Comparison of ENCODE assay signal across 14 cellular contexts in genomic region chr1:10521537-10522157, GRCh38.
"Had no signal": no experiment of that assay in that cellular context is flagged by ENCODE, and none has a peak within 500 bp of the region (broad histone marks: within the 10 kb centered on the region; RNA-seq: fewer than 3 reads in every experiment).

No MANE protein-coding gene starts in this region.

- DNase-seq: activated B cell treated with CpG ODN at 0.5 μM for 24 hours; activated CD4-positive, alpha-beta T cell treated with anti-CD3 and anti-CD28 coated beads, Interleukin-2, amount 10 ng/mL, durations not matched to agents 7 days and 5 days; activated gamma-delta T cell; erythroblast; gastrocnemius medialis; heart right ventricle; mammary epithelial cell; ovary; sigmoid colon; spleen; substantia nigra had no signal

- ATAC-seq: gastrocnemius medialis, heart right ventricle had no signal

- H3K27me3 Mint-ChIP-seq: activated B cell treated with CpG ODN at 0.5 μM for 24 hours; activated CD4-positive, alpha-beta T cell treated with anti-CD3 and anti-CD28 coated beads, Interleukin-2, amount 10 ng/mL, durations not matched to agents 7 days and 5 days had no signal

- H3K27ac ChIP-seq: ascending aorta, gastrocnemius medialis, heart right ventricle, ovary, spleen, tibial nerve, vagina had no signal

- H3K9me3 Mint-ChIP-seq: activated B cell treated with CpG ODN at 0.5 μM for 24 hours; activated CD4-positive, alpha-beta T cell treated with anti-CD3 and anti-CD28 coated beads, Interleukin-2, amount 10 ng/mL, durations not matched to agents 7 days and 5 days had no signal

- H3K27ac Mint-ChIP-seq: activated B cell treated with CpG ODN at 0.5 μM for 24 hours; activated CD4-positive, alpha-beta T cell treated with anti-CD3 and anti-CD28 coated beads, Interleukin-2, amount 10 ng/mL, durations not matched to agents 7 days and 5 days had no signal

- H3K4me3 Mint-ChIP-seq: activated B cell treated with CpG ODN at 0.5 μM for 24 hours; activated CD4-positive, alpha-beta T cell treated with anti-CD3 and anti-CD28 coated beads, Interleukin-2, amount 10 ng/mL, durations not matched to agents 7 days and 5 days had no signal
